In the genomic region with DNA sequence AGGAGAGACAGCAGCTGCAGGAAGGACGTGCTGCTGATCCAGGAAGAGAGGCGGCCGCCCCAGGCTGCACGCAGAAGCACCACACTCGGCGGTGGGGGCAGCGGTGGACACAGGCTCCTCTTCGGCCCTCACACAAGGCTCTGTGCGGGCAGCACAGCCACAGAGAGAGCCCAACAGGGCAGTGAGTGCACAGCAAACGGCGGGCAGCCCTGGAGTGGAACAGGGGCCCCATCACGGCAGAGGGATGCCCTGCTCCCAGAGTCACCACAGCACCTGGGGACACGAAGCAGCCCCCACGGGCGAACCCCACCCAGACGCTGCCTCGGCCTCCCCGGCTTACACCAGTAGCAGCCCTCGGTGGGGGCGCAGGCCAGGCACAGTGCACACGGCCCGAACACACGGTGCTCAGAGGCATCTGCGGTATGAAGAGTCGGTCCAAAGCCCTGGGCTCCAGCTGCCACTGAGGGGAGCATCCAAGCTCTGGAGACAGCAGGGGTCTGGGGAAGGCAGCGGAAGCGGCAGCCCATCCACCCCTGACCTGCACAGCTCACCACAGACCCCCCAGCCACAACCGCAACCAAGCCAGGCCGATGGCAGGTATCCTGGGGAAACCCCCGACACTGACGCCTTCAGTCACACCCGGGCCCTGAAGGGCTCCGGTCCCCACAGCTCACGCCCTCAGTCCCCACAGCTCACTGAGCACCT, we compare ENCODE assay signal across 13 cellular contexts. TPM values are rescaled to one million over a fixed set of nuclear protein-coding genes. Genes with fewer than 3 reads are reported as not detected.
A peak's percentile ranks its signal among the peaks of the same experiment; 100 is the strongest.
DNase-seq lines count a peak whose midpoint lies in the region; ATAC-seq and TF ChIP-seq lines count a peak whose summit lies in the region.
"Had no signal": no experiment of that assay in that cellular context is flagged by ENCODE, and none has a peak within 500 bp of the region (broad histone marks: within the 10 kb centered on the region; RNA-seq: fewer than 3 reads in every experiment).

No MANE protein-coding gene starts in this region.

- TF ChIP-seq POLR2A in erythroblast (IDR thresholded peaks at IDR 0.05; ENCODE audit: low read length): no peak

- H3K27me3 Mint-ChIP-seq in effector memory CD8-positive, alpha-beta T cell: no peaks in the 10 kb centered on the region
- H3K27me3 Mint-ChIP-seq in osteocyte (ENCODE audit: unreplicated experiment): no peaks in the 10 kb centered on the region

- no peak for TF ChIP-seq CTCF in GM13976 (IDR thresholded peaks at IDR 0.05; ENCODE audit: borderline replicate concordance, control extremely low read depth, extremely low read depth, insufficient read depth, missing control alignments)
- TF ChIP-seq CTCF in osteocyte (IDR thresholded peaks at IDR 0.05): no peak

- peaks cover 7% of the 10 kb centered on the region for H3K36me3 Mint-ChIP-seq in effector memory CD8-positive, alpha-beta T cell (ENCODE audit: insufficient read depth)
- peaks cover 14% of the 10 kb centered on the region for H3K36me3 Mint-ChIP-seq in osteocyte (ENCODE audit: unreplicated experiment)

- ATAC-seq in GM21360 (IDR thresholded peaks at IDR 0.05; ENCODE audit: unreplicated experiment): peak; percentile 76
- peak; percentile 61 for ATAC-seq in HG03095 (IDR thresholded peaks at IDR 0.05; ENCODE audit: unreplicated experiment)
- ATAC-seq in effector memory CD8-positive, alpha-beta T cell (replicated peaks): peak; percentile 89
- no peak for ATAC-seq in HG02840 (IDR thresholded peaks at IDR 0.05; ENCODE audit: low FRiP score, unreplicated experiment)

- no peaks in the 10 kb centered on the region for H3K9me3 Mint-ChIP-seq in effector memory CD8-positive, alpha-beta T cell
- H3K9me3 Mint-ChIP-seq in osteocyte (ENCODE audit: unreplicated experiment): no peaks in the 10 kb centered on the region
- H3K9me3 Mint-ChIP-seq: activated T-helper 2 cell treated with anti-CD3 and anti-CD28 coated beads, Interferon-gamma antibody, Interleukin-2, Interleukin-4, amounts not matched to agents 10 μg/mL and 5 μg/mL and 100 μg/mL, durations not matched to agents 14 hours and 24 hours and 36 hours had no signal

- peak overlapping the region; percentile 55 to 59 for H3K4me3 Mint-ChIP-seq in effector memory CD8-positive, alpha-beta T cell
- no peak overlapping the region for H3K4me3 Mint-ChIP-seq in osteocyte (ENCODE audit: unreplicated experiment)

- H3K4me1 Mint-ChIP-seq in effector memory CD8-positive, alpha-beta T cell (ENCODE audit: low read depth in 2 of 2): peaks cover 10 to 17% of the 10 kb centered on the region in 2 donors
- H3K4me1 Mint-ChIP-seq in osteocyte (ENCODE audit: unreplicated experiment): no peaks in the 10 kb centered on the region

- DNase-seq in GM13976 (ENCODE audit: low spot score) (peak; percentile 90), osteocyte (ENCODE audit: extremely low spot score, unreplicated experiment) (no peak), SKM-1 treated with dmso at 0.1 percent for 144 hours (lab: John Stamatoyannopoulos, UW; ENCODE audit: unreplicated experiment) (no peak), erythroblast (lab: John Stamatoyannopoulos, UW) (no peak)
- peak; percentile 30 to 35 (median 32) for DNase-seq in effector memory CD8-positive, alpha-beta T cell
- DNase-seq: foreskin melanocyte, NCI-H1105 treated with DMSO at 0.1 percent for 48 hours, PC-9, tibial artery had no signal

- in situ Hi-C loops in GM13976 (cut with MboI; ENCODE audit: low sequenced_read_pairs, unreplicated experiment): no loop called here

- H3K27ac Mint-ChIP-seq in effector memory CD8-positive, alpha-beta T cell: peak overlapping the region; percentile 1 to 58
- no peak overlapping the region for H3K27ac Mint-ChIP-seq in osteocyte (ENCODE audit: unreplicated experiment)

RNA-seq across cellular contexts. Expression of a gene that starts 16.8 kb away (rescaled TPM):
- total RNA-seq in osteocyte: 12.8 and 14.8 TPM in 2 replicates

RNA-seq across cellular contexts. Expression of a gene that starts 16.8 kb away (rescaled TPM):
- 18.9 and 21.6 TPM in 2 replicates for total RNA-seq in osteocyte

RNA-seq across cellular contexts. Expression of a gene that starts 26.1 kb away (rescaled TPM):
- 30.2 and 32.7 TPM in 2 replicates for total RNA-seq in osteocyte

RNA-seq across cellular contexts. Expression of a gene that starts 55.4 kb away (rescaled TPM):
- 41.5 and 51.2 TPM in 2 replicates for total RNA-seq in osteocyte

Comparison
In these comparisons a context has a peak if more than half of its experiments do, and no peak if none do; other contexts are left out.
1. DNase-seq: peak in GM13976 (single experiment) and effector memory CD8-positive, alpha-beta T cell (3 of 3); none in osteocyte (single experiment), SKM-1 treated with dmso at 0.1 percent for 144 hours (single experiment) and erythroblast (0 of 2).